In genomic region chr3:70231224-70231623, GRCh38 we compare ENCODE assay signal across 30 cellular contexts.
"Had no signal": no experiment of that assay in that cellular context is flagged by ENCODE, and none has a peak within 500 bp of the region (broad histone marks: within the 10 kb centered on the region; RNA-seq: fewer than 3 reads in every experiment).

No MANE protein-coding gene starts in this region.

- H3K4me3 Mint-ChIP-seq: activated CD4-positive, alpha-beta memory T cell treated with anti-CD3 and anti-CD28 coated beads, Interleukin-2, amount 10 ng/mL, durations not matched to agents 7 days and 5 days; activated CD4-positive, alpha-beta T cell treated with anti-CD3 and anti-CD28 coated beads, Interleukin-2, amount 10 ng/mL, durations not matched to agents 7 days and 5 days; activated naive CD4-positive, alpha-beta T cell treated with anti-CD3 and anti-CD28 coated beads for 36 hours; activated naive CD4-positive, alpha-beta T cell treated with anti-CD3 and anti-CD28 coated beads, Interleukin-2, amount 50 U/mL, for 24 hours; activated naive CD8-positive, alpha-beta T cell treated with anti-CD3 and anti-CD28 coated beads for 36 hours; activated naive CD8-positive, alpha-beta T cell treated with anti-CD3 and anti-CD28 coated beads, Interleukin-2, amount 50 U/mL, for 24 hours; activated T-cell treated with anti-CD3 and anti-CD28 coated beads, Interleukin-2, amount 50 U/mL, for 4 hours; activated T-helper 1 cell treated with anti-CD3 and anti-CD28 coated beads, Interleukin-12 subunit alpha, Interleukin-12 subunit beta, Interleukin-2, Interleukin-4 antibody, amounts not matched to agents 30 ng/mL and 10 ng/mL and 1 ng/mL, durations not matched to agents 14 hours and 24 hours and 36 hours; central memory CD8-positive, alpha-beta T cell; effector memory CD8-positive, alpha-beta T cell had no signal

- H3K27me3 ChIP-seq: adrenal gland, brain microvascular endothelial cell, esophagus muscularis mucosa, foreskin keratinocyte, gastrocnemius medialis, heart left ventricle had no signal

- H3K36me3 Mint-ChIP-seq: activated naive CD4-positive, alpha-beta T cell treated with anti-CD3 and anti-CD28 coated beads, Interleukin-2, amount 50 U/mL, for 24 hours; activated naive CD8-positive, alpha-beta T cell treated with anti-CD3 and anti-CD28 coated beads for 36 hours had no signal

- ATAC-seq: activated naive CD8-positive, alpha-beta T cell treated with anti-CD3 and anti-CD28 coated beads, Interleukin-2, amount 50 U/mL, for 24 hours; activated T-cell treated with anti-CD3 and anti-CD28 coated beads, Interleukin-2, amount 50 U/mL, for 4 hours; effector memory CD8-positive, alpha-beta T cell; foreskin keratinocyte; gastrocnemius medialis; heart left ventricle had no signal

- H3K27ac ChIP-seq: adrenal gland, brain microvascular endothelial cell, esophagus muscularis mucosa, foreskin keratinocyte, gastrocnemius medialis, heart left ventricle had no signal

- H3K27ac Mint-ChIP-seq: activated CD4-positive, alpha-beta memory T cell treated with anti-CD3 and anti-CD28 coated beads, Interleukin-2, amount 10 ng/mL, durations not matched to agents 7 days and 5 days; activated CD4-positive, alpha-beta T cell treated with anti-CD3 and anti-CD28 coated beads, Interleukin-2, amount 10 ng/mL, durations not matched to agents 7 days and 5 days; activated naive CD4-positive, alpha-beta T cell treated with anti-CD3 and anti-CD28 coated beads for 36 hours; activated naive CD4-positive, alpha-beta T cell treated with anti-CD3 and anti-CD28 coated beads, Interleukin-2, amount 50 U/mL, for 24 hours; activated naive CD8-positive, alpha-beta T cell treated with anti-CD3 and anti-CD28 coated beads for 36 hours; activated naive CD8-positive, alpha-beta T cell treated with anti-CD3 and anti-CD28 coated beads, Interleukin-2, amount 50 U/mL, for 24 hours; activated T-helper 1 cell treated with anti-CD3 and anti-CD28 coated beads, Interleukin-12 subunit alpha, Interleukin-12 subunit beta, Interleukin-2, Interleukin-4 antibody, amounts not matched to agents 30 ng/mL and 10 ng/mL and 1 ng/mL, durations not matched to agents 14 hours and 24 hours and 36 hours; activated T-helper 2 cell treated with anti-CD3 and anti-CD28 coated beads, Interferon-gamma antibody, Interleukin-2, Interleukin-4, amounts not matched to agents 10 μg/mL and 5 μg/mL and 100 μg/mL, durations not matched to agents 14 hours and 24 hours and 36 hours; effector memory CD8-positive, alpha-beta T cell had no signal

- H3K4me3 ChIP-seq: adrenal gland, esophagus muscularis mucosa, gastrocnemius medialis, heart left ventricle had no signal

- H3K27me3 Mint-ChIP-seq: activated CD4-positive, alpha-beta memory T cell treated with anti-CD3 and anti-CD28 coated beads, Interleukin-2, amount 10 ng/mL, durations not matched to agents 7 days and 5 days; activated CD4-positive, alpha-beta T cell treated with anti-CD3 and anti-CD28 coated beads, Interleukin-2, amount 10 ng/mL, durations not matched to agents 7 days and 5 days; central memory CD8-positive, alpha-beta T cell; effector memory CD8-positive, alpha-beta T cell had no signal

- H3K4me1 ChIP-seq: adrenal gland, esophagus muscularis mucosa, foreskin keratinocyte, gastrocnemius medialis, heart left ventricle had no signal

- H3K9me3 ChIP-seq: adrenal gland, esophagus muscularis mucosa, gastrocnemius medialis had no signal

- H3K9me3 Mint-ChIP-seq: activated CD4-positive, alpha-beta memory T cell treated with anti-CD3 and anti-CD28 coated beads, Interleukin-2, amount 10 ng/mL, durations not matched to agents 7 days and 5 days; activated CD4-positive, alpha-beta T cell treated with anti-CD3 and anti-CD28 coated beads, Interleukin-2, amount 10 ng/mL, durations not matched to agents 7 days and 5 days; activated naive CD4-positive, alpha-beta T cell treated with anti-CD3 and anti-CD28 coated beads for 36 hours; activated naive CD4-positive, alpha-beta T cell treated with anti-CD3 and anti-CD28 coated beads, Interleukin-2, amount 50 U/mL, for 24 hours; activated naive CD8-positive, alpha-beta T cell treated with anti-CD3 and anti-CD28 coated beads, Interleukin-2, amount 50 U/mL, for 24 hours; activated T-helper 1 cell treated with anti-CD3 and anti-CD28 coated beads, Interleukin-12 subunit alpha, Interleukin-12 subunit beta, Interleukin-2, Interleukin-4 antibody, amounts not matched to agents 30 ng/mL and 10 ng/mL and 1 ng/mL, durations not matched to agents 14 hours and 24 hours and 36 hours; activated T-helper 2 cell treated with anti-CD3 and anti-CD28 coated beads, Interferon-gamma antibody, Interleukin-2, Interleukin-4, amounts not matched to agents 10 μg/mL and 5 μg/mL and 100 μg/mL, durations not matched to agents 14 hours and 24 hours and 36 hours had no signal

- H3K36me3 ChIP-seq: adrenal gland, brain microvascular endothelial cell, esophagus muscularis mucosa, gastrocnemius medialis, heart left ventricle had no signal

- H3K4me1 Mint-ChIP-seq: activated CD4-positive, alpha-beta memory T cell treated with anti-CD3 and anti-CD28 coated beads, Interleukin-2, amount 10 ng/mL, durations not matched to agents 7 days and 5 days; activated CD4-positive, alpha-beta T cell treated with anti-CD3 and anti-CD28 coated beads, Interleukin-2, amount 10 ng/mL, durations not matched to agents 7 days and 5 days; activated naive CD4-positive, alpha-beta T cell treated with anti-CD3 and anti-CD28 coated beads, Interleukin-2, amount 50 U/mL, for 24 hours; activated naive CD8-positive, alpha-beta T cell treated with anti-CD3 and anti-CD28 coated beads for 36 hours; activated naive CD8-positive, alpha-beta T cell treated with anti-CD3 and anti-CD28 coated beads, Interleukin-2, amount 50 U/mL, for 24 hours; central memory CD8-positive, alpha-beta T cell had no signal

- DNase-seq: activated CD4-positive, alpha-beta memory T cell treated with anti-CD3 and anti-CD28 coated beads, Interleukin-2, amount 10 ng/mL, durations not matched to agents 7 days and 5 days; activated CD4-positive, alpha-beta T cell treated with anti-CD3 and anti-CD28 coated beads for 1 hour; activated CD4-positive, alpha-beta T cell treated with anti-CD3 and anti-CD28 coated beads for 4 hours; activated CD4-positive, alpha-beta T cell treated with anti-CD3 and anti-CD28 coated beads, Interleukin-2, amount 10 ng/mL, durations not matched to agents 7 days and 5 days; activated CD4-positive, alpha-beta T cell treated with anti-CD3 and anti-CD28 coated beads, Interleukin-2, amount 50 U/mL, for 4 hours; activated effector memory CD4-positive, alpha-beta T cell treated with anti-CD3 and anti-CD28 coated beads, Interleukin-2, amount 50 U/mL, for 16 hours; activated naive CD4-positive, alpha-beta T cell treated with anti-CD3 and anti-CD28 coated beads for 36 hours; activated naive CD8-positive, alpha-beta T cell treated with anti-CD3 and anti-CD28 coated beads for 36 hours; activated naive CD8-positive, alpha-beta T cell treated with anti-CD3 and anti-CD28 coated beads, Interleukin-2, amount 50 U/mL, for 24 hours; activated T-cell treated with anti-CD3 and anti-CD28 coated beads, Interleukin-2, amount 50 U/mL, for 4 hours; adrenal gland; amygdala; aorta; brain microvascular endothelial cell; cortex of kidney; dermis blood vessel endothelial cell; effector CD4-positive, alpha-beta T cell; effector memory CD8-positive, alpha-beta T cell; erythroblast; foreskin keratinocyte; gastrocnemius medialis; glutamatergic neuron; heart left ventricle; T-helper 1 cell; T-helper 2 cell had no signal
